27 cellular contexts compared by ENCODE assay signal in the genomic region with DNA sequence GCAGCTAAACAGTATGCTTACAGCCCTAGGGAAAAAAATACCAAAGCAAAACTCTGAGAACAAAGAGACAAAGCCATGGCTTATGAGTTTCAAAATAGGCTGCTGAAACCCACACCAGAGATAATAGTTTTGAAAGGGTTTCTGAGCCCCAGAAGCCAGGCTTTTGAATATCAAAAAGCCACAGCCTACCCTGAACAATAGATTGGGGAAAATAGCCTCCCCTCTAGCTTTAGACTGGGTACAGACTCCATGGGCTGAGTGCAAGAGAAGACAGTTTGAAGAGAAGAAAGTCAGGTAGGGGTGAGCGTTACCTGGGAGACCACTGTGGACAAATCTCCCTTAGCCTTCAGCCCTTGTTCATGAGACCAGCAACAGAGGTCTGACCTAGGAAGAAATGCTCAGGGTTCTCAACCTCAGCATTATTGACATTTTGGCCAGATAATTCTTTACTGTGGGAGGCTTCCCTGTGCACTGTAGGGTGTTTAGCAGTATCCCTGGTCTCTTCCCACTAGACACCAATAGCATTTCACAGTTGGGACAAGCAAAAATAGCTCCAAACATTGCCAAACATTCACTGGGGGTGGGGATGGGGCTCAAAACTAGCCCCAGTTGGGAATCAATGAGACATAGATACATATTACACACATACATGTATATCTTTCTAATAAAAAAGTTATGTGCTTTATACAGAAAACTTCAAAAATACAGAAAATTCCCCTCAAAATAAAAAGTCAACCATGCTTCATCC. TPM values are rescaled to one million over a fixed set of nuclear protein-coding genes. Genes with fewer than 3 reads are reported as not detected.
DNase-seq lines count a peak whose midpoint lies in the region; ATAC-seq, FAIRE-seq and TF ChIP-seq lines count a peak whose summit lies in the region.
"Had no signal": no experiment of that assay in that cellular context is flagged by ENCODE, and none has a peak within 500 bp of the region (broad histone marks: within the 10 kb centered on the region; RNA-seq: fewer than 3 reads in every experiment).

No MANE protein-coding gene starts in this region.

- POLR2A ChIA-PET in GM12878 (lab: Charles Lee): no interaction called here

- no peak overlapping the region for H2AFZ ChIP-seq in GM12878 (ENCODE audit: control insufficient read depth, low read depth, low read length)

- no peaks in the 10 kb centered on the region for H3K36me3 ChIP-seq in cardiac muscle cell
- H3K36me3 ChIP-seq in GM12878 (ENCODE audit: control insufficient read depth in 2 of 2, insufficient read depth in 2 of 2, low read length in 1 of 2): no peaks in the 10 kb centered on the region
- H3K36me3 ChIP-seq in iPS-20b (ENCODE audit: insufficient read depth, low read depth, low read length): no peaks in the 10 kb centered on the region
- H3K36me3 ChIP-seq: BLaER1 had no signal

- H3K27me3 ChIP-seq in cardiac muscle cell: no peaks in the 10 kb centered on the region
- peaks cover 0 to 1% of the 10 kb centered on the region in 2 experiments; a peak in 2 of 4 replicates for H3K27me3 ChIP-seq in GM12878 (replicated peaks in 1 of 2; ENCODE audit: control insufficient read depth in 2 of 2, insufficient read depth in 2 of 2, low read length in 1 of 2)
- H3K27me3 ChIP-seq in iPS-20b (ENCODE audit: insufficient read depth, low read length): no peaks in the 10 kb centered on the region
- H3K27me3 ChIP-seq: BLaER1 had no signal

- RAD21 ChIA-PET in GM12878 (lab: Charles Lee; ENCODE audit: unreplicated experiment): no interaction called here

- DNase-seq in cardiac muscle cell (ENCODE audit: low read depth in 1 of 2, low spot score in 1 of 2) (no peak), Right ventricle myocardium superior (no peak), GM12878 (ENCODE audit: low read depth, low spot score) (no peak), RKO (ENCODE audit: low spot score) (no peak), NCI-H526 treated with DMSO at 0.1 percent for 48 hours (lab: John Stamatoyannopoulos, UW) (no peak)
- no peak for DNase-seq in activated T-cell treated with anti-CD3 and anti-CD28 coated beads, Interleukin-2, amount 50 U/mL, for 48 hours
- DNase-seq: ACHN; CD4-positive, alpha-beta memory T cell; DND-41; KBM-7; NCI-H1092 treated with DMSO at 0.1 percent for 48 hours; NCI-H1436 treated with DMSO at 0.1 percent for 48 hours; NCI-H1930; NCI-H226; NCI-H524; OCI-M1; SHP77 had no signal

- TF ChIP-seq RAD21 in GM12878 (IDR thresholded peaks at IDR 0.05; ENCODE audit: insufficient read depth, low read depth, low read length): no peak

- in situ Hi-C loops in GM12878 (cut with MboI): no loop called here

- no TSS peak for BruUV-seq in GM12878 (replicated peaks; lab: Mats Ljungman, UMichigan)

- intact Hi-C loops in Right ventricle myocardium superior (cut with DNase I): no loop called here
- intact Hi-C loops in GM12878 (cut with micrococcal nuclease; ENCODE audit: unreplicated experiment): no loop called here

- WGBS in GM12878 (ENCODE audit: insufficient coverage, insufficient replicate concordance, low lambda C conversion rate, missing lambda C conversion rate): 100% methylated on average over 1 of the region's 1 CpG

- no peak for TF ChIP-seq EP300 in GM12878 (IDR thresholded peaks at IDR 0.05; ENCODE audit: borderline replicate concordance in 1 of 2, control insufficient read depth in 1 of 2, low read depth in 2 of 2, low read length in 2 of 2)

- H3K4me1 ChIP-seq in cardiac muscle cell (ENCODE audit: low read depth) (peaks cover 7% of the 10 kb centered on the region), GM12878 (ENCODE audit: control insufficient read depth, insufficient read depth, low read length) (no peaks in the 10 kb centered on the region), iPS-20b (ENCODE audit: insufficient read depth, low read length) (peaks cover 5% of the 10 kb centered on the region; the same call in 1 of the 2 replicates)
- H3K4me1 ChIP-seq: BLaER1 had no signal

- SMC1A ChIA-PET in GM12878 (lab: Charles Lee; ENCODE audit: uncharacterized antibody, unreplicated experiment): no interaction called here

- H3K9me3 ChIP-seq in cardiac muscle cell (ENCODE audit: low read depth): no peaks in the 10 kb centered on the region
- no peaks in the 10 kb centered on the region for H3K9me3 ChIP-seq in GM12878 (replicated peaks; ENCODE audit: control insufficient read depth, insufficient read depth, low read length)
- H3K9me3 ChIP-seq in iPS-20b (ENCODE audit: insufficient read depth, low read depth, low read length): no peaks in the 10 kb centered on the region
- H3K9me3 ChIP-seq: BLaER1 had no signal

- H3K9ac ChIP-seq in GM12878 (ENCODE audit: control insufficient read depth, insufficient read depth, low read length) (no peak overlapping the region), iPS-20b (ENCODE audit: low read depth, low read length) (no peak overlapping the region)
- H3K9ac ChIP-seq: BLaER1 had no signal

- no peak overlapping the region for H3K4me2 ChIP-seq in GM12878 (ENCODE audit: control insufficient read depth, insufficient read depth)
- H3K4me2 ChIP-seq: BLaER1 had no signal

- no peak overlapping the region for H3K4me3 ChIP-seq in cardiac muscle cell
- H3K4me3 ChIP-seq in GM12878: no peak overlapping the region
- peak overlapping the region; percentile 4; the same call in 1 of the 2 replicates for H3K4me3 ChIP-seq in iPS-20b (ENCODE audit: low read length)
- H3K4me3 ChIP-seq: BLaER1 had no signal

- TF ChIP-seq POLR2A in GM12878 (IDR thresholded peaks at IDR 0.05; ENCODE audit: low read depth, low read length) (no peak), GM18505 (IDR thresholded peaks at IDR 0.05; ENCODE audit: borderline replicate concordance, extremely low read depth, insufficient read depth, insufficient read length) (no peak)

- CTCF ChIA-PET in GM12878 (lab: Yijun Ruan, JAX): interaction anchor here (0.8 to 2.0 kb wide), 2 partner anchors 25 to 28 kb away, joined by 3 to 6 read pairs; no protein-coding TSS in a partner anchor

- H4K20me1 ChIP-seq in GM12878 (ENCODE audit: control insufficient read depth, insufficient read depth): no peaks in the 10 kb centered on the region
- H4K20me1 ChIP-seq: BLaER1 had no signal

- FAIRE-seq in GM12878 (lab: Jason Lieb, UNC): no peak
- FAIRE-seq: GM12892, GM18507, GM19239, H54, RCC 7860 had no signal

- H3K27ac ChIP-seq in cardiac muscle cell (peak overlapping the region; percentile 32), GM12878 (ENCODE audit: control insufficient read depth, insufficient read depth) (no peak overlapping the region), iPS-20b (ENCODE audit: low read length) (no peak overlapping the region)
- H3K27ac ChIP-seq: 22Rv1, BLaER1 had no signal

- TF ChIP-seq CTCF in cardiac muscle cell (IDR thresholded peaks at IDR 0.05; ENCODE audit: low read depth, low read length) (no peak), GM12878 (IDR thresholded peaks at IDR 0.05 in 2 of 3, conservative IDR thresholded peaks at IDR 0.05 in 1 of 3; ENCODE audit: control insufficient read depth in 2 of 3, extremely low read depth in 1 of 3, insufficient read depth in 1 of 3, low read depth in 3 of 3, low read length in 3 of 3) (no peak)

- ATAC-seq in Right ventricle myocardium superior (ENCODE audit: poor library complexity) (no peak), GM12878 (peak; percentile 27; the same call in 2 of the 3 replicates), GM18505 (IDR thresholded peaks at IDR 0.05; ENCODE audit: unreplicated experiment) (no peak)

- no peaks in the 10 kb centered on the region for H3K79me2 ChIP-seq in GM12878 (ENCODE audit: control insufficient read depth, insufficient read depth, low read length)

TF ChIP-seq in GM12878, 131 proteins besides CTCF, POLR2A, EP300 and RAD21 (continues in another document):
- TF ChIP-seq ZBTB11 (CRISPR knock-in tag; IDR thresholded peaks at IDR 0.05): no peak
- no peak for TF ChIP-seq JUNB (IDR thresholded peaks at IDR 0.05)
- TF ChIP-seq POLR2AphosphoS5 (IDR thresholded peaks at IDR 0.05; ENCODE audit: low read length): no peak

RNA-seq across cellular contexts. Expression of gene TAFA4, which starts 11.6 kb away (rescaled TPM):
- total RNA-seq in cardiac muscle cell (120 and 173 TPM in 2 replicates), Right ventricle myocardium superior (not detected), GM12878 (2014; rRNA removed) (not detected in 2 replicates), GM12878 (2014; rRNA removed; fragmentation: Illumina TruSeq; extraction: Trizol) (not detected in 2 replicates), GM12878 (2021) (not detected in 2 replicates)
- polyA plus RNA-seq in cardiac muscle cell (96.9 and 194 TPM in 2 replicates), GM12878 (2011; rRNA removed) (not detected in 2 replicates), GM12878 (2014; fragmentation: Illumina TruSeq; extraction: Trizol) (not detected in 2 replicates), GM12878 (2014; fragmentation: Nextera tagmentation; extraction: Ambion mirVana) (not detected), GM12878 (2014; rRNA removed) (not detected in 2 replicates), GM12878 (2016; fragmentation: Nextera tagmentation; extraction: Ambion mirVana) (not detected)
- total RNA-seq in GM12878 (2013; cell fraction: nucleolus; rRNA removed): not detected in 2 replicates
- not detected for polyA plus RNA-seq in GM12878 (2011; ENCODE audit: low read depth)
- polyA plus RNA-seq in GM12878 (2011; cell fraction: cytosol; rRNA removed): not detected in 2 replicates
- not detected in 2 replicates for polyA plus RNA-seq in GM12878 (2011; cell fraction: nucleus; rRNA removed)
- not detected in 2 replicates for polyA plus RNA-seq in GM12878 (2012)
- not detected in 2 replicates for polyA minus RNA-seq in GM12878 (2011; rRNA and poly(A)+ RNA removed)
- polyA minus RNA-seq in GM12878 (2011; cell fraction: cytosol; rRNA and poly(A)+ RNA removed): not detected in 2 replicates
- not detected in 2 replicates for polyA minus RNA-seq in GM12878 (2011; cell fraction: nucleus; rRNA and poly(A)+ RNA removed)
- total RNA-seq: CD4-positive, alpha-beta memory T cell; G401 had no signal
- polyA plus RNA-seq: CD4-positive, alpha-beta memory T cell had no signal

Comparison
In these comparisons a context has a peak if more than half of its experiments do, and no peak if none do; other contexts are left out.
1. RNA of gene TAFA4, which starts 11.6 kb away (total RNA-seq): 120 to 173 TPM in cardiac muscle cell; not detected in Right ventricle myocardium superior (single experiment) and not detected in GM12878; every median in the first group is over 100 times any median in the second.